In genomic region chr9:3732077-3733038, GRCh38 we compare ENCODE assay signal across 8 cellular contexts.
DNase-seq lines count a peak whose midpoint lies in the region; ATAC-seq and TF ChIP-seq lines count a peak whose summit lies in the region.

No MANE protein-coding gene starts in this region.

- ATAC-seq in HCT116 (peak; percentile 99), right cardiac atrium (peak; percentile 96 to 97)

- H3K79me2 ChIP-seq in HCT116 (ENCODE audit: insufficient read depth, low read length) = no peaks in the 10 kb centered on the region
- no peaks in the 10 kb centered on the region for H3K79me2 ChIP-seq in PC-9 (ENCODE audit: low read depth)

- peaks cover 0 to 7% of the 10 kb centered on the region in 2 experiments; a peak in 2 of 4 replicates for H3K4me1 ChIP-seq in HCT116 (ENCODE audit: control insufficient read depth in 1 of 2, insufficient read depth in 2 of 2, low read length in 2 of 2)
- peaks cover 9% of the 10 kb centered on the region; the same call in 1 of the 2 replicates for H3K4me1 ChIP-seq in PC-9 (replicated peaks; ENCODE audit: insufficient read depth)
- H3K4me1 ChIP-seq in right cardiac atrium (ENCODE audit: control insufficient read depth, insufficient read depth, low read length) = no peaks in the 10 kb centered on the region

- BruUV-seq in HCT116 (replicated peaks; lab: Mats Ljungman, UMichigan) (no TSS peak), PC-9 (replicated peaks; lab: Mats Ljungman, UMichigan) (no TSS peak)

- no peaks in the 10 kb centered on the region for H3F3A ChIP-seq in PC-9 (ENCODE audit: insufficient read depth, low read depth)

- POLR2A ChIA-PET in HCT116 (lab: Charles Lee) = no interaction called here
- POLR2A ChIA-PET in PC-9 (lab: Charles Lee; ENCODE audit: unreplicated experiment) = no interaction called here

- H3K27ac ChIP-seq in HCT116 (ENCODE audit: low read depth, low read length) (no peak overlapping the region), PC-9 (no peak overlapping the region), right cardiac atrium (ENCODE audit: low read length) (no peak overlapping the region)

- H3K4me3 ChIP-seq in HCT116 (replicated peaks in 1 of 2; ENCODE audit: low read depth in 1 of 2, low read length in 2 of 2) = no peak overlapping the region
- no peak overlapping the region for H3K4me3 ChIP-seq in PC-9
- H3K4me3 ChIP-seq in right cardiac atrium (ENCODE audit: low read length) = no peak overlapping the region

- H2AFZ ChIP-seq in HCT116 (ENCODE audit: low read depth, low read length, poor library complexity, severe bottlenecking) (peak overlapping the region; percentile 98), PC-9 (peak overlapping the region; percentile 67; the same call in 1 of the 2 replicates)

- no peaks in the 10 kb centered on the region for H3K36me3 ChIP-seq in HCT116 (ENCODE audit: control insufficient read depth in 1 of 2, insufficient read depth in 2 of 2, low read length in 2 of 2)
- no peaks in the 10 kb centered on the region for H3K36me3 ChIP-seq in PC-9 (ENCODE audit: low read depth)

- H4K20me1 ChIP-seq in HCT116 (ENCODE audit: insufficient read depth) (no peaks in the 10 kb centered on the region), PC-9 (ENCODE audit: insufficient read depth) (no peaks in the 10 kb centered on the region)

- intact Hi-C loops in HCT116 (cut with micrococcal nuclease) (loop anchor here (1.0 to 5.0 kb wide), 8 partner anchors 116 to 643 kb away; no protein-coding TSS in a partner anchor), PC-9 (cut with micrococcal nuclease; ENCODE audit: unreplicated experiment) (loop anchor here (1.0 to 5.0 kb wide), 7 partner anchors 115 to 634 kb away; no protein-coding TSS in a partner anchor), right cardiac atrium (cut with DNase I) (loop anchor here in 3 of 4 donors (5.0 to 10.0 kb wide), 5 partner anchors 492 to 642 kb away; no protein-coding TSS in a partner anchor)

- 33% methylated on average over 7 of the region's 7 CpGs for WGBS in right cardiac atrium

- H3K4me2 ChIP-seq in HCT116 (ENCODE audit: low read length) = peak overlapping the region; percentile 56
- H3K4me2 ChIP-seq in PC-9 = peak overlapping the region; percentile 47; the same call in 1 of the 2 replicates

- H3K9me3 ChIP-seq in HCT116 (ENCODE audit: control insufficient read depth in 1 of 2, insufficient read depth in 1 of 2, low read depth in 1 of 2, low read length in 2 of 2) = no peaks in the 10 kb centered on the region
- no peaks in the 10 kb centered on the region for H3K9me3 ChIP-seq in PC-9 (ENCODE audit: insufficient read depth, low read depth)
- H3K9me3 ChIP-seq in right cardiac atrium (ENCODE audit: control insufficient read depth, low read length) = no peaks in the 10 kb centered on the region

- no peak overlapping the region for H3K9ac ChIP-seq in HCT116 (ENCODE audit: low read length)

- H3K27me3 ChIP-seq in HCT116 (ENCODE audit: insufficient read depth, low read length) (no peaks in the 10 kb centered on the region), PC-9 (ENCODE audit: insufficient read depth, low read depth) (no peaks in the 10 kb centered on the region), right cardiac atrium (ENCODE audit: control insufficient read depth, insufficient read depth) (no peaks in the 10 kb centered on the region)

- H3K9me2 ChIP-seq in HCT116 (ENCODE audit: insufficient read depth) (no peaks in the 10 kb centered on the region), PC-9 (ENCODE audit: insufficient read depth) (no peaks in the 10 kb centered on the region)

- TF ChIP-seq RAD21 in HCT116 (IDR thresholded peaks at IDR 0.05; ENCODE audit: low read depth) = peak; percentile 92

- no peak for TF ChIP-seq POLR2A in HCT116 (IDR thresholded peaks at IDR 0.05; ENCODE audit: borderline replicate concordance, extremely low read depth, insufficient read depth, insufficient read length)

- RAD21 ChIA-PET in HCT116 (lab: Charles Lee; ENCODE audit: low non-redundant PET in 1 of 2, low total read pairs in 2 of 2, uncharacterized antibody in 2 of 2, unreplicated experiment in 2 of 2) = interaction anchor here in 1 of 2 experiments (0.9 to 1.9 kb wide), 2 partner anchors 116 to 345 kb away, joined by 3 to 6 read pairs; no protein-coding TSS in a partner anchor

- CTCF ChIA-PET in HCT116 (lab: Charles Lee) (interaction anchor here (0.9 to 1.8 kb wide), 10 partner anchors 10 to 636 kb away, joined by 3 to 12 read pairs (median 5); no protein-coding TSS in a partner anchor), PC-9 (lab: Charles Lee) (interaction anchor here (1.2 kb wide), 1 partner anchor 345 kb away, joined by 4 read pairs; no protein-coding TSS in a partner anchor)

- peak; percentile 49 for DNase-seq in stimulated activated CD4-positive, alpha-beta T cell treated with anti-CD3 and anti-CD28 coated beads, Interleukin-15, amount 100 ng/mL, for 24 hours
- no peak for DNase-seq in stimulated activated CD4-positive, alpha-beta T cell treated with anti-CD3 and anti-CD28 coated beads, Interleukin-12 subunit alpha, Interleukin-12 subunit beta, amount 100 ng/mL, for 4 hours
- DNase-seq in HCT116 (ENCODE audit: low read depth, low spot score) (peak; percentile 73), PC-9 (peak; percentile 48 to 65), amniotic stem cell (lab: John Stamatoyannopoulos, UW) (peak; percentile 66), right cardiac atrium (peak in 2 of 3 donors; percentile 16 to 53), retina (peak; percentile 87)

- TF ChIP-seq CTCF in HCT116 (IDR thresholded peaks at IDR 0.05 in 2 of 3, conservative IDR thresholded peaks at IDR 0.05 in 1 of 3; ENCODE audit: borderline replicate concordance in 1 of 3, insufficient read depth in 1 of 3, low read depth in 2 of 3, low read length in 2 of 3) (peak; percentile 68 to 85 (median 78)), LNCAP (IDR thresholded peaks at IDR 0.05) (peak; percentile 81), PC-9 (conservative IDR thresholded peaks at IDR 0.05) (peak; percentile 73)

TF ChIP-seq in HCT116, 20 proteins besides CTCF, POLR2A, EP300 and RAD21:
- TF ChIP-seq JUND (IDR thresholded peaks at IDR 0.05) (no peak), ZFX (IDR thresholded peaks at IDR 0.05) (no peak), SRF (IDR thresholded peaks at IDR 0.05; ENCODE audit: low read depth) (no peak), YY1 (IDR thresholded peaks at IDR 0.05; ENCODE audit: extremely low read depth, insufficient replicate concordance, low read depth, low read length) (no peak), POLR2AphosphoS5 (IDR thresholded peaks at IDR 0.05; ENCODE audit: low read depth, low read length) (no peak), ELF1 (IDR thresholded peaks at IDR 0.05; ENCODE audit: borderline replicate concordance, low read depth) (no peak), SP1 (IDR thresholded peaks at IDR 0.05; ENCODE audit: low read depth) (no peak), ZNF274 (IDR thresholded peaks at IDR 0.05; ENCODE audit: low read depth, low read length) (no peak), CBX3 (IDR thresholded peaks at IDR 0.05; ENCODE audit: low read depth) (no peak), CEBPB (IDR thresholded peaks at IDR 0.05; ENCODE audit: low read depth) (no peak), TCF7L2 (IDR thresholded peaks at IDR 0.05; ENCODE audit: borderline replicate concordance, extremely low read depth, insufficient read depth, insufficient read length) (no peak)
- TF ChIP-seq, protein P1, sequence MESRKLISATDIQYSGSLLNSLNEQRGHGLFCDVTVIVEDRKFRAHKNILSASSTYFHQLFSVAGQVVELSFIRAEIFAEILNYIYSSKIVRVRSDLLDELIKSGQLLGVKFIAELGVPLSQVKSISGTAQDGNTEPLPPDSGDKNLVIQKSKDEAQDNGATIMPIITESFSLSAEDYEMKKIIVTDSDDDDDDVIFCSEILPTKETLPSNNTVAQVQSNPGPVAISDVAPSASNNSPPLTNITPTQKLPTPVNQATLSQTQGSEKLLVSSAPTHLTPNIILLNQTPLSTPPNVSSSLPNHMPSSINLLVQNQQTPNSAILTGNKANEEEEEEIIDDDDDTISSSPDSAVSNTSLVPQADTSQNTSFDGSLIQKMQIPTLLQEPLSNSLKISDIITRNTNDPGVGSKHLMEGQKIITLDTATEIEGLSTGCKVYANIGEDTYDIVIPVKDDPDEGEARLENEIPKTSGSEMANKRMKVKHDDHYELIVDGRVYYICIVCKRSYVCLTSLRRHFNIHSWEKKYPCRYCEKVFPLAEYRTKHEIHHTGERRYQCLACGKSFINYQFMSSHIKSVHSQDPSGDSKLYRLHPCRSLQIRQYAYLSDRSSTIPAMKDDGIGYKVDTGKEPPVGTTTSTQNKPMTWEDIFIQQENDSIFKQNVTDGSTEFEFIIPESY (IDR thresholded peaks at IDR 0.05; ENCODE audit: extremely low read depth, insufficient replicate concordance, low read length) = no peak
- TF ChIP-seq, protein P2, sequence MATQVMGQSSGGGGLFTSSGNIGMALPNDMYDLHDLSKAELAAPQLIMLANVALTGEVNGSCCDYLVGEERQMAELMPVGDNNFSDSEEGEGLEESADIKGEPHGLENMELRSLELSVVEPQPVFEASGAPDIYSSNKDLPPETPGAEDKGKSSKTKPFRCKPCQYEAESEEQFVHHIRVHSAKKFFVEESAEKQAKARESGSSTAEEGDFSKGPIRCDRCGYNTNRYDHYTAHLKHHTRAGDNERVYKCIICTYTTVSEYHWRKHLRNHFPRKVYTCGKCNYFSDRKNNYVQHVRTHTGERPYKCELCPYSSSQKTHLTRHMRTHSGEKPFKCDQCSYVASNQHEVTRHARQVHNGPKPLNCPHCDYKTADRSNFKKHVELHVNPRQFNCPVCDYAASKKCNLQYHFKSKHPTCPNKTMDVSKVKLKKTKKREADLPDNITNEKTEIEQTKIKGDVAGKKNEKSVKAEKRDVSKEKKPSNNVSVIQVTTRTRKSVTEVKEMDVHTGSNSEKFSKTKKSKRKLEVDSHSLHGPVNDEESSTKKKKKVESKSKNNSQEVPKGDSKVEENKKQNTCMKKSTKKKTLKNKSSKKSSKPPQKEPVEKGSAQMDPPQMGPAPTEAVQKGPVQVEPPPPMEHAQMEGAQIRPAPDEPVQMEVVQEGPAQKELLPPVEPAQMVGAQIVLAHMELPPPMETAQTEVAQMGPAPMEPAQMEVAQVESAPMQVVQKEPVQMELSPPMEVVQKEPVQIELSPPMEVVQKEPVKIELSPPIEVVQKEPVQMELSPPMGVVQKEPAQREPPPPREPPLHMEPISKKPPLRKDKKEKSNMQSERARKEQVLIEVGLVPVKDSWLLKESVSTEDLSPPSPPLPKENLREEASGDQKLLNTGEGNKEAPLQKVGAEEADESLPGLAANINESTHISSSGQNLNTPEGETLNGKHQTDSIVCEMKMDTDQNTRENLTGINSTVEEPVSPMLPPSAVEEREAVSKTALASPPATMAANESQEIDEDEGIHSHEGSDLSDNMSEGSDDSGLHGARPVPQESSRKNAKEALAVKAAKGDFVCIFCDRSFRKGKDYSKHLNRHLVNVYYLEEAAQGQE (IDR thresholded peaks at IDR 0.05; ENCODE audit: low read depth) = no peak
